1 cellular context compared by ENCODE assay signal in genomic region chr13:46181799-46182490, GRCh38.
A peak's percentile ranks its signal among the peaks of the same experiment; 100 is the strongest.
TF ChIP-seq lines count a peak whose summit lies in the region.

Gene LCP1, minus strand, starts transcription at chr13:46182177. Its CDS starts 22,515 bp downstream, at chr13:46159662.

TF ChIP-seq in GM12878, 131 proteins besides CTCF, POLR2A, EP300 and RAD21 (continued from another document):
- TF ChIP-seq ZBTB11 (CRISPR knock-in tag; IDR thresholded peaks at IDR 0.05) (no peak), REST (IDR thresholded peaks at IDR 0.05; ENCODE audit: low read depth, low read length) (peak; percentile 60; the same call in 1 of the 2 replicates), ELK1 (IDR thresholded peaks at IDR 0.05; ENCODE audit: low read depth, low read length) (peak; percentile 55; the same call in 1 of the 2 replicates), GABPA (IDR thresholded peaks at IDR 0.05; ENCODE audit: low read depth) (peak; percentile 65; the same call in 1 of the 2 replicates), TCF3 (IDR thresholded peaks at IDR 0.05; ENCODE audit: borderline replicate concordance, insufficient read depth, low read depth, low read length) (peak; percentile 86; the same call in 1 of the 2 replicates), NBN (IDR thresholded peaks at IDR 0.05) (peak; percentile 94), IKZF1 (conservative IDR thresholded peaks at IDR 0.05) (peak; percentile 66; the same call in 1 of the 2 replicates), KDM1A (IDR thresholded peaks at IDR 0.05; ENCODE audit: borderline replicate concordance) (no peak), SMAD5 (IDR thresholded peaks at IDR 0.05; ENCODE audit: low read depth) (peak; percentile 99), BHLHE40 (IDR thresholded peaks at IDR 0.05; ENCODE audit: borderline replicate concordance in 1 of 2, low read depth in 2 of 2, low read length in 1 of 2) (peak in 1 of 2 experiments; percentile 47; a peak in 3 of 4 replicates), WRNIP1 (IDR thresholded peaks at IDR 0.05; ENCODE audit: borderline replicate concordance, low read depth, low read length) (no peak; the same call in 1 of the 2 replicates), CBFB (IDR thresholded peaks at IDR 0.05; ENCODE audit: low read depth) (peak; percentile 96), LARP7 (IDR thresholded peaks at IDR 0.05) (peak; percentile 72; the same call in 1 of the 2 replicates), NFYA (IDR thresholded peaks at IDR 0.05; ENCODE audit: borderline replicate concordance, low read depth, low read length) (no peak), FOXM1 (IDR thresholded peaks at IDR 0.05; ENCODE audit: low read depth, low read length) (peak; percentile 57), ATF7 (IDR thresholded peaks at IDR 0.05; ENCODE audit: low read depth) (peak; percentile 84)
